ENCODE assay signal across 8 cellular contexts in genomic region chr1:110615548-110616130, GRCh38. TPM values are rescaled to one million over a fixed set of nuclear protein-coding genes. Genes with fewer than 3 reads are reported as not detected.
DNase-seq lines count a peak whose midpoint lies in the region; ATAC-seq, FAIRE-seq and TF ChIP-seq lines count a peak whose summit lies in the region.

No MANE protein-coding gene starts in this region.

- H2BK120ac ChIP-seq in mesenchymal stem cell (ENCODE audit: low read depth, low read length), result no peak overlapping the region

- H3K27ac ChIP-seq in VCaP, result no peak overlapping the region
- H3K27ac ChIP-seq in mesenchymal stem cell (ENCODE audit: low read length, poor library complexity, severe bottlenecking), result no peak overlapping the region
- no peak overlapping the region for H3K27ac ChIP-seq in thoracic aorta

- ATAC-seq in thoracic aorta (ENCODE audit: insufficient number of reproducible peaks, low FRiP score, low read depth) (no peak), HG02870 (IDR thresholded peaks at IDR 0.05; ENCODE audit: unreplicated experiment) (no peak)

- no peak overlapping the region for H4K8ac ChIP-seq in mesenchymal stem cell (ENCODE audit: low read length)

- no peak overlapping the region for H3K9ac ChIP-seq in mesenchymal stem cell (ENCODE audit: low read length)

- H2AK5ac ChIP-seq in mesenchymal stem cell (ENCODE audit: low read length, severe bottlenecking), result no peak overlapping the region

- H3K27me3 ChIP-seq in mesenchymal stem cell (ENCODE audit: control insufficient read depth in 1 of 2, insufficient read depth in 1 of 2, low read length in 2 of 2) (peaks cover 62 to 88% of the 10 kb centered on the region in 2 experiments), thoracic aorta (replicated peaks; ENCODE audit: insufficient read depth) (no peaks in the 10 kb centered on the region)

- H3K14ac ChIP-seq in mesenchymal stem cell (ENCODE audit: low read length in 2 of 2), result no peak overlapping the region

- FAIRE-seq in GM18507 (lab: Jason Lieb, UNC), result peak; percentile 5

- H3K18ac ChIP-seq in mesenchymal stem cell (ENCODE audit: low read depth in 1 of 2, low read length in 2 of 2), result no peak overlapping the region

- no peak overlapping the region for H3K23ac ChIP-seq in mesenchymal stem cell (ENCODE audit: low read length in 2 of 2)

- no peak overlapping the region for H3K4me2 ChIP-seq in mesenchymal stem cell (ENCODE audit: low read length, poor library complexity, severe bottlenecking)

- H4K91ac ChIP-seq in mesenchymal stem cell (ENCODE audit: low read length), result no peak overlapping the region

- H3K79me1 ChIP-seq in mesenchymal stem cell (replicated peaks; ENCODE audit: low read length, poor library complexity, severe bottlenecking), result no peaks in the 10 kb centered on the region

- no peak overlapping the region for H2AFZ ChIP-seq in mesenchymal stem cell (ENCODE audit: low read depth, low read length)

- no peaks in the 10 kb centered on the region for H3K36me3 ChIP-seq in mesenchymal stem cell (ENCODE audit: control insufficient read depth in 1 of 2, insufficient read depth in 2 of 2, low read depth in 1 of 2, low read length in 2 of 2)
- H3K36me3 ChIP-seq in thoracic aorta, result no peaks in the 10 kb centered on the region

- no peak overlapping the region for H2BK12ac ChIP-seq in mesenchymal stem cell (ENCODE audit: low read length in 2 of 2)

- DNase-seq in AG10803 (ENCODE audit: low read depth), result peak; percentile 39
- DNase-seq in GM18507 (ENCODE audit: extremely low spot score, insufficient read length, low read depth), result no peak
- DNase-seq in NCI-H2171 (lab: John Stamatoyannopoulos, UW), result peak; percentile 72
- peak; percentile 24 for DNase-seq in effector CD8-positive, alpha-beta T cell (lab: John Stamatoyannopoulos, UW)
- DNase-seq in mesenchymal stem cell, result peak; percentile 38
- no peak for DNase-seq in thoracic aorta (ENCODE audit: low spot score)

- H3K4ac ChIP-seq in mesenchymal stem cell (ENCODE audit: low read depth in 1 of 2, low read length in 2 of 2), result no peak overlapping the region

- H3K9me3 ChIP-seq in mesenchymal stem cell (ENCODE audit: control insufficient read depth, low read length) (no peaks in the 10 kb centered on the region), thoracic aorta (no peaks in the 10 kb centered on the region)

- H2BK5ac ChIP-seq in mesenchymal stem cell (ENCODE audit: low read depth, low read length, poor library complexity, severe bottlenecking), result no peak overlapping the region

- H2BK15ac ChIP-seq in mesenchymal stem cell (ENCODE audit: low read depth, poor library complexity, severe bottlenecking), result no peak overlapping the region

- H3K4me1 ChIP-seq in mesenchymal stem cell (ENCODE audit: control insufficient read depth, insufficient read depth, low read depth, low read length), result no peaks in the 10 kb centered on the region
- peaks cover 0 to 9% of the 10 kb centered on the region in 2 donors for H3K4me1 ChIP-seq in thoracic aorta (ENCODE audit: control insufficient read depth in 1 of 2, low read depth in 2 of 2)

- 40% methylated on average over 6 of the region's 9 CpGs for WGBS in mesenchymal stem cell

- H3K4me3 ChIP-seq in AG10803 (ENCODE audit: low read length), result no peak overlapping the region
- no peak overlapping the region for H3K4me3 ChIP-seq in mesenchymal stem cell (ENCODE audit: insufficient read depth in 1 of 2, low read depth in 1 of 2, low read length in 2 of 2)
- no peak overlapping the region for H3K4me3 ChIP-seq in thoracic aorta

- TF ChIP-seq CTCF in AG10803 (conservative IDR thresholded peaks at IDR 0.05; ENCODE audit: low read length) (peak; percentile 66), VCaP (conservative IDR thresholded peaks at IDR 0.05) (peak; percentile 90), thoracic aorta (IDR thresholded peaks at IDR 0.05) (peak; percentile 73)

RNA-seq across cellular contexts. Expression of gene KCNA2, which starts 9.5 kb away (rescaled TPM):
- not detected for polyA plus RNA-seq in mesenchymal stem cell (2013, experiment 1 of 2)
- polyA plus RNA-seq in mesenchymal stem cell (2013, experiment 2 of 2), result 0.01 TPM
- 1 to 10 TPM; 2.0 to 3.1 TPM for total RNA-seq in thoracic aorta

RNA-seq across cellular contexts. Expression of gene KCNA3, which starts 59.1 kb away (rescaled TPM):
- polyA plus RNA-seq in mesenchymal stem cell (2013, experiment 1 of 2), result not detected
- not detected for polyA plus RNA-seq in mesenchymal stem cell (2013, experiment 2 of 2)
- 1 to 10 TPM; 1.8 to 3.9 TPM for total RNA-seq in thoracic aorta

Comparison
In these comparisons a context has a peak if more than half of its experiments do, and no peak if none do; other contexts are left out.
1. DNase-seq: peak in AG10803 (single experiment), NCI-H2171 (single experiment), effector CD8-positive, alpha-beta T cell (single experiment) and mesenchymal stem cell (single experiment); none in GM18507 (single experiment) and thoracic aorta (single experiment).
2. Peak in every context shown above with its lines, with median percentiles within 50 percentile points of each other: CTCF ChIP-seq.